In the genomic region with DNA sequence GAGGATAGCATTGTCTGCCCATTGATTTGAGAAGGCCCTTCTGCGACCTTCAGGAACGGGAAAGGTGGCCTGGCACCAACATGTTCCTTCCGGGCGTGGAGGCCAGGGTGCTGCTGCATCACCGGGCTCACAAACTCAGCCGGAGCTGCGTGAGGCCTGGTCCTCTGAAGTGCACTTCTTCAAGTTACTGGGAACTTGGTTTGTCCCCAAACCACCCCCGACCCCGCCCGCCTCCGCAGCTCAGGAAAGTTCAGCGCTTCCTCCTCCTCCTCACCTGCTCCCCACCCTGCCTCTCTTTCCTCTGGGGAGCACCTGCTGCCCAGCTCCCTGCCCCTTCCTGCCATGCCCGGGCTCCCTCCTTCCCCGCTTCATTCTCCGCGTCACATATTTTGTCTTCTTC, we compare ENCODE assay signal across 3 cellular contexts.
"Had no signal": no experiment of that assay in that cellular context is flagged by ENCODE, and none has a peak within 500 bp of the region (broad histone marks: within the 10 kb centered on the region; RNA-seq: fewer than 3 reads in every experiment).

No MANE protein-coding gene starts in this region.

- H3K4me3 ChIP-seq: GM12878 had no signal

- ATAC-seq: GM12878 had no signal

- DNase-seq: GDM1, GF-D8 had no signal
